21 cellular contexts compared by ENCODE assay signal in the genomic region with DNA sequence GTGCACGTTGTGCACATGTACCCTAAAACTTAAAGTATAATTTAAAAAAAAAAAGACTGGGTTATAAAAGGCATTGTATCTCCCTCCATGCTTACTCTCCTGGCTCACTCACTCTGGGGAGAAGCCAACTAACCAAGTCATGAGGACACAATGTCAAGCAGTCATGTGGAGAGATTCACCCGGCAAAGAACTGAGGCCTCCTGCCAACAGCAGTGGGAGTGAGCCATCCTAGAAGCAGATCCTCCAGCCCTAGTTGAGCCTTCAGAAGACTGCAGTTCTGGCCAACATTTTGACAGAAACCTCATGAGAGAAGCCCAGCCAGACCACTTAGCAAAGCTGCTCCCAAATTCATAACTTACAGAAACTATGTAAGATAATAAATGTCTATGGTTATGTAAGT.
DNase-seq lines count a peak whose midpoint lies in the region; ATAC-seq and TF ChIP-seq lines count a peak whose summit lies in the region.
"Had no signal": no experiment of that assay in that cellular context is flagged by ENCODE, and none has a peak within 500 bp of the region (broad histone marks: within the 10 kb centered on the region; RNA-seq: fewer than 3 reads in every experiment).

No MANE protein-coding gene starts in this region.

- intact Hi-C loops in Right ventricle myocardium superior (cut with DNase I): no loop called here
- intact Hi-C loops in left ventricle myocardium inferior (cut with micrococcal nuclease): no loop called here

- TF ChIP-seq CTCF in left ventricle myocardium inferior (IDR thresholded peaks at IDR 0.05; ENCODE audit: borderline replicate concordance) (no peak), fibroblast of the aortic adventitia (IDR thresholded peaks at IDR 0.05; ENCODE audit: insufficient read depth, low read length) (no peak), GM20000 (IDR thresholded peaks at IDR 0.05; ENCODE audit: extremely low read depth, missing control alignments) (no peak)

- no peaks in the 10 kb centered on the region for H3K36me3 ChIP-seq in left ventricle myocardium inferior

- ATAC-seq in Right ventricle myocardium superior (ENCODE audit: poor library complexity): peak; percentile 69
- ATAC-seq: HCT116 had no signal

- H3K4me1 ChIP-seq in left ventricle myocardium inferior: peaks cover 3% of the 10 kb centered on the region

- H3K27me3 ChIP-seq in left ventricle myocardium inferior (ENCODE audit: low read depth): no peaks in the 10 kb centered on the region

- H3K9me3 ChIP-seq in left ventricle myocardium inferior (replicated peaks): peaks cover 3% of the 10 kb centered on the region

- no peak overlapping the region for H3K4me3 ChIP-seq in left ventricle myocardium inferior
- H3K4me3 ChIP-seq in fibroblast of the aortic adventitia (ENCODE audit: low read depth, low read length): no peak overlapping the region

- H3K27ac ChIP-seq in left ventricle myocardium inferior (replicated peaks): no peak overlapping the region

- DNase-seq in Right ventricle myocardium superior: peak; percentile 52
- DNase-seq in left ventricle myocardium inferior: no peak
- DNase-seq in fibroblast of the aortic adventitia (ENCODE audit: low read depth): peak; percentile 80
- DNase-seq in mucosa of gallbladder (ENCODE audit: low spot score): peak; percentile 15
- DNase-seq in NCI-H82 (lab: John Stamatoyannopoulos, UW): no peak
- DNase-seq in NCI-H146 (lab: John Stamatoyannopoulos, UW): no peak
- no peak for DNase-seq in GM20000 (ENCODE audit: low spot score)
- DNase-seq: AML-193; C1 segment of cervical spinal cord; Calu3; CD8-positive, alpha-beta memory T cell; DMS153; KG1; NCI-H1092 treated with DMSO at 0.1 percent for 48 hours; NCI-H1436 treated with DMSO at 0.1 percent for 48 hours; NCI-H2029 treated with DMSO at 0.1 percent for 48 hours; NCI-H345; NCI-H524 treated with DMSO at 0.1 percent for 48 hours; OCI-M1; SHP77 had no signal

Comparison
In these comparisons a context has a peak if more than half of its experiments do, and no peak if none do; other contexts are left out.
1. DNase-seq: peak in Right ventricle myocardium superior (single experiment), fibroblast of the aortic adventitia (single experiment) and mucosa of gallbladder (single experiment); none in left ventricle myocardium inferior (single experiment), NCI-H82 (single experiment), NCI-H146 (single experiment) and GM20000 (single experiment).